1 cellular context compared by ENCODE assay signal in genomic region chr13:82654851-82655517, GRCh38.
A peak's percentile ranks its signal among the peaks of the same experiment; 100 is the strongest.
TF ChIP-seq lines count a peak whose summit lies in the region.

No MANE protein-coding gene starts in this region.

TF ChIP-seq in IMR-90, 13 proteins besides CTCF, POLR2A, EP300 and RAD21 (continued from another document):
- no peak for TF ChIP-seq MXI1 (IDR thresholded peaks at IDR 0.05; ENCODE audit: borderline replicate concordance, low read depth, low read length)
- TF ChIP-seq CEBPB (IDR thresholded peaks at IDR 0.05; ENCODE audit: low read depth, low read length), result peak; percentile 93
- no peak for TF ChIP-seq FOS (IDR thresholded peaks at IDR 0.05; ENCODE audit: low read depth, low read length)
- no peak for TF ChIP-seq MAZ (IDR thresholded peaks at IDR 0.05; ENCODE audit: borderline replicate concordance, low read depth, low read length)
- no peak for TF ChIP-seq RFX5 (IDR thresholded peaks at IDR 0.05; ENCODE audit: low read depth, low read length)
- no peak for TF ChIP-seq SMC3 (IDR thresholded peaks at IDR 0.05; ENCODE audit: low read depth, low read length)
